ENCODE assay signal across 11 cellular contexts in genomic region chr11:48096588-48097525, GRCh38.
A peak's percentile ranks its signal among the peaks of the same experiment; 100 is the strongest.
DNase-seq lines count a peak whose midpoint lies in the region; ATAC-seq and TF ChIP-seq lines count a peak whose summit lies in the region.
"Had no signal": no experiment of that assay in that cellular context is flagged by ENCODE, and none has a peak within 500 bp of the region (broad histone marks: within the 10 kb centered on the region; RNA-seq: fewer than 3 reads in every experiment).

No MANE protein-coding gene starts in this region.

- H3K4me3 ChIP-seq in AG04450 (ENCODE audit: low read depth, low read length) (no peak overlapping the region), HUES48 (ENCODE audit: low read depth, low read length) (no peak overlapping the region; the same call in 1 of the 2 replicates), liver (ENCODE audit: low read depth in 1 of 3, low read length in 3 of 3) (no peak overlapping the region)

- peak overlapping the region; percentile 70 for H3K27ac Mint-ChIP-seq in activated naive CD8-positive, alpha-beta T cell treated with anti-CD3 and anti-CD28 coated beads, Interleukin-2, amount 10 ng/mL, durations not matched to agents 7 days and 5 days
- H3K27ac Mint-ChIP-seq: CD8-positive, alpha-beta T cell had no signal

- WGBS in liver = 87% methylated on average over 6 of the region's 6 CpGs

- POLR2A ChIA-PET in AG04450 (lab: Yijun Ruan, JAX) = interaction anchor here (1.6 kb wide), 1 partner anchor 33 kb away, joined by 7 read pairs; no protein-coding TSS in a partner anchor
- POLR2A ChIA-PET in activated naive CD8-positive, alpha-beta T cell treated with anti-CD3 and anti-CD28 coated beads, Interleukin-2, amount 10 ng/mL, durations not matched to agents 7 days and 5 days (lab: Charles Lee) = interaction anchor here (0.5 kb wide), 1 partner anchor 57 kb away, joined by 4 read pairs; no protein-coding TSS in a partner anchor

- ATAC-seq in activated naive CD8-positive, alpha-beta T cell treated with anti-CD3 and anti-CD28 coated beads, Interleukin-2, amount 10 ng/mL, durations not matched to agents 7 days and 5 days (ENCODE audit: low read depth) = no peak
- no peak for ATAC-seq in HG03045 (IDR thresholded peaks at IDR 0.05; ENCODE audit: unreplicated experiment)
- ATAC-seq in GM18517 (IDR thresholded peaks at IDR 0.05; ENCODE audit: unreplicated experiment) = no peak
- no peak for ATAC-seq in GM19397 (IDR thresholded peaks at IDR 0.05; ENCODE audit: unreplicated experiment)
- no peak for ATAC-seq in GM19023 (IDR thresholded peaks at IDR 0.05; ENCODE audit: unreplicated experiment)
- ATAC-seq: CD8-positive, alpha-beta T cell; left cardiac atrium had no signal

- H3K9me3 Mint-ChIP-seq in activated naive CD8-positive, alpha-beta T cell treated with anti-CD3 and anti-CD28 coated beads, Interleukin-2, amount 10 ng/mL, durations not matched to agents 7 days and 5 days = no peaks in the 10 kb centered on the region
- H3K9me3 Mint-ChIP-seq: CD8-positive, alpha-beta T cell had no signal

- H3K4me1 Mint-ChIP-seq in activated naive CD8-positive, alpha-beta T cell treated with anti-CD3 and anti-CD28 coated beads, Interleukin-2, amount 10 ng/mL, durations not matched to agents 7 days and 5 days = peaks cover 24% of the 10 kb centered on the region

- peaks cover 6% of the 10 kb centered on the region for H3K36me3 Mint-ChIP-seq in activated naive CD8-positive, alpha-beta T cell treated with anti-CD3 and anti-CD28 coated beads, Interleukin-2, amount 10 ng/mL, durations not matched to agents 7 days and 5 days
- H3K36me3 Mint-ChIP-seq: CD8-positive, alpha-beta T cell had no signal

- H3K27me3 Mint-ChIP-seq in activated naive CD8-positive, alpha-beta T cell treated with anti-CD3 and anti-CD28 coated beads, Interleukin-2, amount 10 ng/mL, durations not matched to agents 7 days and 5 days = no peaks in the 10 kb centered on the region

- H3K4me1 ChIP-seq in HUES48 (ENCODE audit: control insufficient read depth, insufficient read depth, low read length) (peaks cover 23% of the 10 kb centered on the region), liver (ENCODE audit: control insufficient read depth in 4 of 4, insufficient read depth in 4 of 4, low read length in 3 of 4) (peaks cover 22 to 82% (median 58%) of the 10 kb centered on the region in 4 donors)

- no peaks in the 10 kb centered on the region for H3K27me3 ChIP-seq in AG04450 (ENCODE audit: control insufficient read depth, insufficient read depth, low read length)
- no peaks in the 10 kb centered on the region for H3K27me3 ChIP-seq in HUES48 (ENCODE audit: control insufficient read depth, insufficient read depth, low read length)
- H3K27me3 ChIP-seq in liver (ENCODE audit: control insufficient read depth in 4 of 4, insufficient read depth in 4 of 4, low read length in 3 of 4) = no peaks in the 10 kb centered on the region

- H3K9me3 ChIP-seq in AG04450 (ENCODE audit: control insufficient read depth, insufficient read depth, low read length) = no peaks in the 10 kb centered on the region
- no peaks in the 10 kb centered on the region for H3K9me3 ChIP-seq in HUES48 (ENCODE audit: control insufficient read depth, insufficient read depth, low read length)
- H3K9me3 ChIP-seq in liver (ENCODE audit: control insufficient read depth in 4 of 4, low read length in 3 of 4) = no peaks in the 10 kb centered on the region

- DNase-seq in AG04450 (ENCODE audit: low read depth, low spot score) = no peak
- no peak for DNase-seq in activated naive CD8-positive, alpha-beta T cell treated with anti-CD3 and anti-CD28 coated beads, Interleukin-2, amount 10 ng/mL, durations not matched to agents 7 days and 5 days
- DNase-seq: left cardiac atrium, NCI-H146 had no signal

- peak overlapping the region; percentile 42 for H3K27ac ChIP-seq in AG04450 (ENCODE audit: low read depth, low read length)
- peak overlapping the region; percentile 83 for H3K27ac ChIP-seq in HUES48 (ENCODE audit: low read depth, low read length)
- H3K27ac ChIP-seq in liver (ENCODE audit: low read depth in 1 of 2, low read length in 2 of 2) = peak overlapping the region; percentile 20 to 64

- H3K9ac ChIP-seq in HUES48 (ENCODE audit: low read depth, low read length) (no peak overlapping the region; the same call in 1 of the 2 replicates), liver (ENCODE audit: low read depth in 1 of 2, low read length in 2 of 2) (peak overlapping the region in 1 of 2 donors; percentile 34)

- no peak overlapping the region for H3K4me3 Mint-ChIP-seq in activated naive CD8-positive, alpha-beta T cell treated with anti-CD3 and anti-CD28 coated beads, Interleukin-2, amount 10 ng/mL, durations not matched to agents 7 days and 5 days
- H3K4me3 Mint-ChIP-seq: CD8-positive, alpha-beta T cell had no signal

- TF ChIP-seq CTCF in AG04450 (IDR thresholded peaks at IDR 0.05; ENCODE audit: low read depth, low read length) = no peak
- TF ChIP-seq CTCF in liver (IDR thresholded peaks at IDR 0.05; ENCODE audit: low read depth, low read length, missing input control) = no peak

- H3K36me3 ChIP-seq in HUES48 (ENCODE audit: control insufficient read depth, insufficient read depth, low read length) (no peaks in the 10 kb centered on the region), liver (ENCODE audit: control insufficient read depth in 4 of 4, insufficient read depth in 3 of 4, low read depth in 1 of 4, low read length in 3 of 4) (no peaks in the 10 kb centered on the region)

- TF ChIP-seq RAD21 in liver (IDR thresholded peaks at IDR 0.05) = no peak

- CTCF ChIA-PET in AG04450 (lab: Charles Lee) = interaction anchor here (0.7 to 3.2 kb wide), 4 partner anchors 10 to 163 kb away, joined by 3 to 14 read pairs (median 6); no protein-coding TSS in a partner anchor

TF ChIP-seq in liver, 16 proteins besides CTCF, POLR2A, EP300 and RAD21:
- no peak for TF ChIP-seq GABPA (IDR thresholded peaks at IDR 0.05 in 1 of 2, conservative IDR thresholded peaks at IDR 0.05 in 1 of 2)
- TF ChIP-seq HNF4G (IDR thresholded peaks at IDR 0.05) = no peak
- TF ChIP-seq TAF1 (conservative IDR thresholded peaks at IDR 0.05) = no peak
- TF ChIP-seq, protein P1, sequence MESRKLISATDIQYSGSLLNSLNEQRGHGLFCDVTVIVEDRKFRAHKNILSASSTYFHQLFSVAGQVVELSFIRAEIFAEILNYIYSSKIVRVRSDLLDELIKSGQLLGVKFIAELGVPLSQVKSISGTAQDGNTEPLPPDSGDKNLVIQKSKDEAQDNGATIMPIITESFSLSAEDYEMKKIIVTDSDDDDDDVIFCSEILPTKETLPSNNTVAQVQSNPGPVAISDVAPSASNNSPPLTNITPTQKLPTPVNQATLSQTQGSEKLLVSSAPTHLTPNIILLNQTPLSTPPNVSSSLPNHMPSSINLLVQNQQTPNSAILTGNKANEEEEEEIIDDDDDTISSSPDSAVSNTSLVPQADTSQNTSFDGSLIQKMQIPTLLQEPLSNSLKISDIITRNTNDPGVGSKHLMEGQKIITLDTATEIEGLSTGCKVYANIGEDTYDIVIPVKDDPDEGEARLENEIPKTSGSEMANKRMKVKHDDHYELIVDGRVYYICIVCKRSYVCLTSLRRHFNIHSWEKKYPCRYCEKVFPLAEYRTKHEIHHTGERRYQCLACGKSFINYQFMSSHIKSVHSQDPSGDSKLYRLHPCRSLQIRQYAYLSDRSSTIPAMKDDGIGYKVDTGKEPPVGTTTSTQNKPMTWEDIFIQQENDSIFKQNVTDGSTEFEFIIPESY (IDR thresholded peaks at IDR 0.05) = no peak
- TF ChIP-seq REST (IDR thresholded peaks at IDR 0.05) = no peak
- TF ChIP-seq NR2F2 (IDR thresholded peaks at IDR 0.05) = no peak
- TF ChIP-seq, protein P2, sequence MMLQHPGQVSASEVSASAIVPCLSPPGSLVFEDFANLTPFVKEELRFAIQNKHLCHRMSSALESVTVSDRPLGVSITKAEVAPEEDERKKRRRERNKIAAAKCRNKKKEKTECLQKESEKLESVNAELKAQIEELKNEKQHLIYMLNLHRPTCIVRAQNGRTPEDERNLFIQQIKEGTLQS (IDR thresholded peaks at IDR 0.05) = no peak
- TF ChIP-seq RXRA (IDR thresholded peaks at IDR 0.05) = no peak
- TF ChIP-seq JUND (IDR thresholded peaks at IDR 0.05) = no peak
- TF ChIP-seq, protein P3, sequence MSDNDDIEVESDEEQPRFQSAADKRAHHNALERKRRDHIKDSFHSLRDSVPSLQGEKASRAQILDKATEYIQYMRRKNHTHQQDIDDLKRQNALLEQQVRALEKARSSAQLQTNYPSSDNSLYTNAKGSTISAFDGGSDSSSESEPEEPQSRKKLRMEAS (IDR thresholded peaks at IDR 0.05) = no peak
- no peak for TF ChIP-seq FOXA1 (IDR thresholded peaks at IDR 0.05)
- TF ChIP-seq YY1 (IDR thresholded peaks at IDR 0.05) = no peak
- no peak for TF ChIP-seq SP1 (IDR thresholded peaks at IDR 0.05)
- no peak for TF ChIP-seq EGR1 (IDR thresholded peaks at IDR 0.05; ENCODE audit: low read depth in 2 of 2)
- TF ChIP-seq HNF4A (conservative IDR thresholded peaks at IDR 0.05) = no peak
